ENCODE assay signal across 26 cellular contexts in the genomic region with DNA sequence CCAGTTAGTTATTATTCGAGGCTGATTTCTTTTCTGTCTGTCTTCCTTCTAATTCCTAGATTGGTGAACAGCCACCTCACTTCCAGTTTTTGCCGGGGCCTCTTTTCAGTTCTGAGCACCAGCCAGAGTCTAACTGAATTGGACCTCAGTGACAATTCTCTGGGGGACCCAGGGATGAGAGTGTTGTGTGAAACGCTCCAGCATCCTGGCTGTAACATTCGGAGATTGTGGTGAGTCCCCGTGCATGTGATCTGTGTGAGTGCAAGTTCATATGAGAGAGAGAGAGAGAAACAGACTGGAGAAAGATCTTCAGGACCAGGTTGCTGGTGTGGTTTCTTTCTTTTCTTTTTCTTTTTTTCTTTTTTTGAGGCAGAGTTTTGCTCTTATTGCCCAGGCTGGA. TPM values are rescaled to one million over a fixed set of nuclear protein-coding genes. Genes with fewer than 3 reads are reported as not detected.
A peak's percentile ranks its signal among the peaks of the same experiment; 100 is the strongest.
DNase-seq lines count a peak whose midpoint lies in the region; ATAC-seq and TF ChIP-seq lines count a peak whose summit lies in the region.
"Had no signal": no experiment of that assay in that cellular context is flagged by ENCODE, and none has a peak within 500 bp of the region (broad histone marks: within the 10 kb centered on the region; RNA-seq: fewer than 3 reads in every experiment).

No MANE protein-coding gene starts in this region.

- no peak overlapping the region for H3K27ac ChIP-seq in right cardiac atrium (ENCODE audit: low read length)
- H3K27ac ChIP-seq: SK-N-MC had no signal

- ATAC-seq in Right ventricle myocardium inferior (peak; percentile 28), right cardiac atrium (no peak), left lobe of liver (no peak)

- H3K9me3 ChIP-seq in right cardiac atrium (ENCODE audit: control insufficient read depth, low read length): no peaks in the 10 kb centered on the region
- H3K9me3 ChIP-seq: BE2C had no signal

- peaks cover 4% of the 10 kb centered on the region for H3K27me3 Mint-ChIP-seq in HFFc6 (ENCODE audit: insufficient read depth)
- H3K27me3 Mint-ChIP-seq in activated CD4-positive, alpha-beta T cell treated with anti-CD3 and anti-CD28 coated beads, Interleukin-2, amount 10 ng/mL, durations not matched to agents 24 days and 14 days: no peaks in the 10 kb centered on the region
- H3K27me3 Mint-ChIP-seq: CD4-positive, alpha-beta T cell had no signal

- H3K4me3 Mint-ChIP-seq in HFFc6: peak overlapping the region; percentile 66; the same call in 1 of the 2 replicates
- H3K4me3 Mint-ChIP-seq in activated CD4-positive, alpha-beta T cell treated with anti-CD3 and anti-CD28 coated beads, Interleukin-2, amount 10 ng/mL, durations not matched to agents 24 days and 14 days: no peak overlapping the region
- H3K4me3 Mint-ChIP-seq: CD4-positive, alpha-beta T cell had no signal

- H3K27ac Mint-ChIP-seq in HFFc6: peak overlapping the region; percentile 44; the same call in 1 of the 2 replicates
- no peak overlapping the region for H3K27ac Mint-ChIP-seq in activated CD4-positive, alpha-beta T cell treated with anti-CD3 and anti-CD28 coated beads, Interleukin-2, amount 10 ng/mL, durations not matched to agents 24 days and 14 days
- H3K27ac Mint-ChIP-seq: CD4-positive, alpha-beta T cell had no signal

- H3K36me3 Mint-ChIP-seq in HFFc6 (ENCODE audit: low read depth): peaks cover 30% of the 10 kb centered on the region; the same call in 1 of the 2 replicates
- no peaks in the 10 kb centered on the region for H3K36me3 Mint-ChIP-seq in activated CD4-positive, alpha-beta T cell treated with anti-CD3 and anti-CD28 coated beads, Interleukin-2, amount 10 ng/mL, durations not matched to agents 24 days and 14 days (ENCODE audit: low read depth)

- H3K9me3 Mint-ChIP-seq in HFFc6: peaks cover 8% of the 10 kb centered on the region; the same call in 1 of the 2 replicates
- H3K9me3 Mint-ChIP-seq in activated CD4-positive, alpha-beta T cell treated with anti-CD3 and anti-CD28 coated beads, Interleukin-2, amount 10 ng/mL, durations not matched to agents 24 days and 14 days: no peaks in the 10 kb centered on the region
- H3K9me3 Mint-ChIP-seq: CD4-positive, alpha-beta T cell had no signal

- DNase-seq in Right ventricle myocardium inferior (ENCODE audit: missing footprints): no peak
- no peak for DNase-seq in right cardiac atrium
- DNase-seq in HFFc6: no peak
- DNase-seq in left lobe of liver (ENCODE audit: low spot score): peak; percentile 14
- no peak for DNase-seq in activated CD4-positive, alpha-beta T cell treated with anti-CD3 and anti-CD28 coated beads, Interleukin-2, amount 10 ng/mL, durations not matched to agents 24 days and 14 days
- DNase-seq in Kasumi-1 (lab: John Stamatoyannopoulos, UW): no peak
- no peak for DNase-seq in stimulated activated CD4-positive, alpha-beta T cell treated with anti-CD3 and anti-CD28 coated beads, Interleukin-1b, Interleukin-23, amount 100 ng/mL, for 48 hours
- DNase-seq: 8988T; ACHN; BE2C; CD4-positive, alpha-beta T cell; DMS53; H7; IMR-90; KG1; NCI-H1048; NCI-H1417; NCI-H1694 treated with DMSO at 0.1 percent for 48 hours; NCI-H2081; NCI-H2227 treated with DMSO at 0.1 percent for 48 hours; NCI-H526 treated with DMSO at 0.1 percent for 48 hours; RPMI8226; SHP77 treated with DMSO at 0.1 percent for 48 hours had no signal

- no peak overlapping the region for H3K4me3 ChIP-seq in right cardiac atrium (ENCODE audit: low read length)
- H3K4me3 ChIP-seq: SK-N-MC had no signal

- intact Hi-C loops in Right ventricle myocardium inferior (cut with DNase I): no loop called here
- intact Hi-C loops in right cardiac atrium (cut with DNase I): no loop called here
- intact Hi-C loops in activated CD4-positive, alpha-beta T cell treated with anti-CD3 and anti-CD28 coated beads, Interleukin-2, amount 10 ng/mL, durations not matched to agents 24 days and 14 days (cut with micrococcal nuclease): no loop called here

- no peak for TF ChIP-seq CTCF in HFFc6 (IDR thresholded peaks at IDR 0.05)

- H3K4me1 Mint-ChIP-seq in HFFc6 (ENCODE audit: low read depth): peaks cover 50% of the 10 kb centered on the region; the same call in 1 of the 2 replicates
- H3K4me1 Mint-ChIP-seq in activated CD4-positive, alpha-beta T cell treated with anti-CD3 and anti-CD28 coated beads, Interleukin-2, amount 10 ng/mL, durations not matched to agents 24 days and 14 days: no peaks in the 10 kb centered on the region

- H3K4me1 ChIP-seq in right cardiac atrium (ENCODE audit: control insufficient read depth, insufficient read depth, low read length): peaks cover 3% of the 10 kb centered on the region
- H3K4me1 ChIP-seq: BE2C had no signal

- no peaks in the 10 kb centered on the region for H3K27me3 ChIP-seq in right cardiac atrium (ENCODE audit: control insufficient read depth, insufficient read depth)

- WGBS in right cardiac atrium: 47% methylated on average over 5 of the region's 5 CpGs

RNA-seq across cellular contexts. Expression of gene NLRP3, which starts 13.6 kb away (rescaled TPM):
- total RNA-seq in Right ventricle myocardium inferior (1.2 TPM), right cardiac atrium (1 to 10 TPM in 2 of 4 donors, under 1 TPM in 2; 0.63 to 1.1 (median 1.00) TPM), left lobe of liver (0.33 TPM)
- polyA plus RNA-seq in right cardiac atrium: 0.50 TPM
- 1 to 10 TPM in 4 of 6 experiments, under 1 TPM in 2; 0.33 to 5.2 (median 4.3) TPM for total RNA-seq in HFFc6 (2021; fragmentation: NEBNext Ultra II Directional; extraction: Animal tissue kit (Norgen Biotek cat#: 25700))
- total RNA-seq in activated CD4-positive, alpha-beta T cell treated with anti-CD3 and anti-CD28 coated beads, Interleukin-2, amount 10 ng/mL, durations not matched to agents 24 days and 14 days: 0.14 and 0.16 TPM in 2 replicates
- total RNA-seq: NCI-H460 had no signal
- polyA plus RNA-seq: IMR-90 had no signal

RNA-seq across cellular contexts. Expression of gene OR2B11, which starts 28.4 kb away (rescaled TPM):
- total RNA-seq in Right ventricle myocardium inferior (not detected), right cardiac atrium (not detected), left lobe of liver (not detected)
- not detected for polyA plus RNA-seq in right cardiac atrium
- not detected for total RNA-seq in HFFc6 (2021; fragmentation: NEBNext Ultra II Directional; extraction: Animal tissue kit (Norgen Biotek cat#: 25700))
- total RNA-seq in activated CD4-positive, alpha-beta T cell treated with anti-CD3 and anti-CD28 coated beads, Interleukin-2, amount 10 ng/mL, durations not matched to agents 24 days and 14 days: not detected in 2 replicates
- total RNA-seq: CD4-positive, alpha-beta T cell; Daoy; H7; IMR-90; NCI-H460 had no signal
- polyA plus RNA-seq: IMR-90 had no signal
